Comparison of ENCODE assay signal across 6 cellular contexts in genomic region chr15:81500081-81500480, GRCh38.
"Had no signal": no experiment of that assay in that cellular context is flagged by ENCODE, and none has a peak within 500 bp of the region (broad histone marks: within the 10 kb centered on the region; RNA-seq: fewer than 3 reads in every experiment).

No MANE protein-coding gene starts in this region.

- H3K27ac Mint-ChIP-seq: IgD-negative memory B cell had no signal

- ATAC-seq: K562 had no signal

- H3K27ac ChIP-seq: HL-60 had no signal

- DNase-seq: IMR-90, KBM-7 had no signal

- H3K4me3 ChIP-seq: K562 had no signal

- FAIRE-seq: HTR-8/SVneo, K562 had no signal

- H3K36me3 Mint-ChIP-seq: IgD-negative memory B cell had no signal

- H3K9me3 Mint-ChIP-seq: IgD-negative memory B cell had no signal

- H3K4me1 Mint-ChIP-seq: IgD-negative memory B cell had no signal

- H3K4me3 Mint-ChIP-seq: IgD-negative memory B cell had no signal
